8 cellular contexts compared by ENCODE assay signal in the genomic region with DNA sequence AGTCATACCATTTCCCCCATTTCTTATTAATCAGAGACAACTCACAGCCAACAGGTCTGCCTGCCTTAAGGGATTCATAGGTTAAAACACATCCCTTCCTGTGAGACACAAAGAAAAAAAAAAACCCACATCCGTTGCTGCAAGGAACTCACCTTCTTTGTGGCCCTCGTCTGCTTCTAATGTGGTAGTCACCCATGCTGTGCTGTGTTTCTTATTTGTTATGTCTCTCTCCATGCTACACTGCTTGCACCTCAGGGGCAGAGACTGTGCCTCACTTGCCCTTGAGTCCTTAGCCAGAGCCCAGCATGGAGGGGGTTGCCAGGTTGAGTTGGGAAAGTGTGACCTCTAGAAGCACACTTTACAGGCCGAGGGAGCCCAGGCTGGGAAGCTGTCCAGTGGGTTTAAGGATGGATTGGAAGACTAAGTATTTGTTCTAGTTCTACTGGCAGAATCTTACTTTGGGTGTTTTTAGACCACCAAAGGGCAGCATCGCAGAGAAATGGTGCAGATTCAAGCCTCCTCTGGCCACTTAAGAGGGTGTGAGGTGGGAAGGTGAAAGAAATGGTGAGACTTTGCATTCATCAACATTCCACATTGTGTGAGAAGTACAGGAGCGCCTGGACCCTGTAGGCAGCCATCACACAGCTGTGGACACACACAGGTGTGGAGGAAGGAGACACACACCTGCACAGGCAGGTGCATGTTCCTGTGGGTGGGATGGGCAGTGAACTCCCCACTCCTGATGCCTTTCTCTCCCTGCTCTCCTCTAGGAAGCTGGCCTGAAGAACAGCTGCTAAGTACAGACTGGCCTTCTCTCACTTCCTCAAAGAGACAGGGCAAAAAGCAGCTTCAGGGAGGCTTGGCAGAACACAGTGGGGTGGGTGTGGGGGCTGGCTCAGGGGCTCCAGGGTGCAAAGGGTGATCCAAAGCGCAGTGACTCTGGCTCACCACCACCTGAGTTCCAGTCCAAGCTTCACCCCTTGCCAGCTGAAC. TPM values are rescaled to one million over a fixed set of nuclear protein-coding genes. Genes with fewer than 3 reads are reported as not detected.
DNase-seq lines count a peak whose midpoint lies in the region; ATAC-seq, FAIRE-seq and TF ChIP-seq lines count a peak whose summit lies in the region.

No MANE protein-coding gene starts in this region.

- H3K27me3 Mint-ChIP-seq in T-cell, result no peaks in the 10 kb centered on the region

- H3K36me3 Mint-ChIP-seq in T-cell, result peaks cover 27% of the 10 kb centered on the region

- peak overlapping the region; percentile 98 to 99 for H3K27ac Mint-ChIP-seq in T-cell

- CTCF ChIA-PET in T-cell (lab: Charles Lee), result interaction anchor here in 1 of 2 donors (0.6 to 2.2 kb wide), 3 partner anchors 17 to 27 kb away, joined by 3 to 7 read pairs (median 4); no protein-coding TSS in a partner anchor

- peaks cover 70 to 80% (median 78%) of the 10 kb centered on the region in 3 donors for H3K4me1 Mint-ChIP-seq in T-cell

- intact Hi-C loops in left ventricle myocardium superior (cut with micrococcal nuclease), result no loop called here

- no peak for DNase-seq in GM12892 (ENCODE audit: insufficient read length)
- peak in 33 of 34 experiments; percentile 17 to 70 (median 51) for DNase-seq in T-cell
- DNase-seq in left ventricle myocardium superior, result no peak
- no peak for DNase-seq in NCI-H2196 (lab: John Stamatoyannopoulos, UW; ENCODE audit: unreplicated experiment)
- no peak for DNase-seq in nucleus accumbens (lab: John Stamatoyannopoulos, UW)
- no peak for DNase-seq in NCI-H2107 treated with DMSO at 0.1 percent for 48 hours (lab: John Stamatoyannopoulos, UW; ENCODE audit: unreplicated experiment)
- no peak for DNase-seq in COR-L47 (lab: John Stamatoyannopoulos, UW)

- POLR2A ChIA-PET in T-cell (lab: Charles Lee), result no interaction called here

- peak overlapping the region; percentile 66 to 76 (median 74) for H3K4me3 Mint-ChIP-seq in T-cell

- no peak for TF ChIP-seq POLR2A in GM12892 (IDR thresholded peaks at IDR 0.05; ENCODE audit: low read depth, low read length)

- peak; percentile 90 for FAIRE-seq in GM12892 (lab: Jason Lieb, UNC)

- H3K9me3 Mint-ChIP-seq in T-cell, result no peaks in the 10 kb centered on the region

- ATAC-seq in GM21737 (IDR thresholded peaks at IDR 0.05; ENCODE audit: unreplicated experiment) (peak; percentile 61), T-cell (replicated peaks in 1 of 4) (peak; percentile 87 to 91 (median 90)), left ventricle myocardium superior (peak; percentile 49)

RNA-seq across cellular contexts. Expression of a gene that starts 48.8 kb away (rescaled TPM):
- 19.1 TPM for polyA plus RNA-seq in GM12892 (2012; ENCODE audit: missing spikeins)
- total RNA-seq in T-cell (10 to 100 TPM; 28.2 to 46.2 (median 31.3) TPM), left ventricle myocardium superior (18.9 TPM)

RNA-seq across cellular contexts. Expression of a gene that starts 48.8 kb away (rescaled TPM):
- 2.2 TPM for polyA plus RNA-seq in GM12892 (2012; ENCODE audit: missing spikeins)
- total RNA-seq in T-cell, result 10 to 100 TPM in 2 of 5 donors, 1 to 10 TPM in 3; 8.0 to 11.2 (median 9.8) TPM
- 3.9 TPM for total RNA-seq in left ventricle myocardium superior

Comparison
In these comparisons a context has a peak if more than half of its experiments do, and no peak if none do; other contexts are left out.
1. DNase-seq: peak in T-cell (33 of 34); none in GM12892 (single experiment), left ventricle myocardium superior (single experiment), NCI-H2196 (single experiment), nucleus accumbens (0 of 56), NCI-H2107 treated with DMSO at 0.1 percent for 48 hours (single experiment) and COR-L47 (single experiment).
2. Peak in every context shown above with its lines, with median percentiles within 50 percentile points of each other: ATAC-seq.